In genomic region chr1:202210370-202210769, GRCh38 we compare ENCODE assay signal across 12 cellular contexts. TPM values are rescaled to one million over a fixed set of nuclear protein-coding genes. Genes with fewer than 3 reads are reported as not detected.
DNase-seq lines count a peak whose midpoint lies in the region; FAIRE-seq and TF ChIP-seq lines count a peak whose summit lies in the region.
"Had no signal": no experiment of that assay in that cellular context is flagged by ENCODE, and none has a peak within 500 bp of the region (broad histone marks: within the 10 kb centered on the region; RNA-seq: fewer than 3 reads in every experiment).

No MANE protein-coding gene starts in this region.

- H2AK5ac ChIP-seq in H1 (ENCODE audit: low read depth, low read length): no peak overlapping the region

- no peaks in the 10 kb centered on the region for H3K36me3 ChIP-seq in H7 (replicated peaks; ENCODE audit: control insufficient read depth, insufficient read depth, low read length)
- no peaks in the 10 kb centered on the region for H3K36me3 ChIP-seq in H1 (ENCODE audit: control insufficient read depth in 2 of 4, insufficient read depth in 4 of 4, low read length in 3 of 4)
- H3K36me3 ChIP-seq: esophagus squamous epithelium had no signal

- no peaks in the 10 kb centered on the region; the same call in 1 of the 2 replicates for H3K79me1 ChIP-seq in H1 (ENCODE audit: low read depth, low read length)

- POLR2A ChIA-PET in H1 (lab: Charles Lee; ENCODE audit: partially characterized antibody): interaction anchor here (1.5 kb wide), 1 partner anchor 21 kb away, joined by 3 read pairs; no protein-coding TSS in a partner anchor

- H3K14ac ChIP-seq in H1 (ENCODE audit: insufficient read length): no peak overlapping the region

- H3K18ac ChIP-seq in H1 (ENCODE audit: extremely low read depth, low read length): no peak overlapping the region

- no peaks in the 10 kb centered on the region for H3K9me3 ChIP-seq in H1 (ENCODE audit: insufficient read depth in 2 of 2, low read depth in 1 of 2, low read length in 1 of 2)
- H3K9me3 ChIP-seq: esophagus squamous epithelium had no signal

- H2BK12ac ChIP-seq in H1 (ENCODE audit: low read depth, low read length): no peak overlapping the region

- peaks cover 0 to 3% (median under 1%) of the 10 kb centered on the region in 4 experiments; a peak in 3 of 7 replicates for H3K4me1 ChIP-seq in H1 (replicated peaks in 1 of 4; ENCODE audit: control insufficient read depth in 3 of 4, insufficient read depth in 4 of 4, low read length in 3 of 4)

- no peak overlapping the region for H3K4ac ChIP-seq in H1 (replicated peaks; ENCODE audit: insufficient read length, low read depth, low read length)

- TF ChIP-seq CTCF in 22Rv1 (IDR thresholded peaks at IDR 0.05) (peak; percentile 33; the same call in 1 of the 2 replicates), H1 (IDR thresholded peaks at IDR 0.05; ENCODE audit: control extremely low read depth in 1 of 3, insufficient read depth in 1 of 3, low read depth in 1 of 3, low read length in 3 of 3) (peak in 2 of 3 experiments; percentile 5 to 42; a peak in 3 of 4 replicates)

- H3K4me2 ChIP-seq in H1 (ENCODE audit: insufficient read depth in 1 of 2, low read depth in 2 of 2, low read length in 2 of 2): no peak overlapping the region

- H3K56ac ChIP-seq in H1 (replicated peaks; ENCODE audit: insufficient read length, low read depth, low read length): no peak overlapping the region

- H4K8ac ChIP-seq in H1 (ENCODE audit: extremely low read depth, insufficient read depth, low read length): no peak overlapping the region

- CTCF ChIA-PET in H1 (lab: Charles Lee; ENCODE audit: partially characterized antibody): interaction anchor here (0.6 to 14.5 kb wide), 14 partner anchors 9 to 1057 kb away, joined by 3 to 249 read pairs (median 5); no protein-coding TSS in a partner anchor

- TF ChIP-seq RAD21 in H1 (IDR thresholded peaks at IDR 0.05 in 1 of 2, conservative IDR thresholded peaks at IDR 0.05 in 1 of 2; ENCODE audit: low read depth in 2 of 2, low read length in 2 of 2): peak; percentile 32 to 48; a peak in 2 of 4 replicates

- no peak overlapping the region for H2AFZ ChIP-seq in H1 (ENCODE audit: low read length)

- DNase-seq in H7: peak; percentile 73
- DNase-seq in NCI-H524 (lab: John Stamatoyannopoulos, UW): peak; percentile 89 to 96
- no peak for DNase-seq in H1 (ENCODE audit: low read depth in 1 of 2, low spot score in 2 of 2)
- DNase-seq in stimulated activated CD4-positive, alpha-beta T cell treated with anti-CD3 and anti-CD28 coated beads, Interleukin-4, amount 100 ng/mL, for 4 hours: no peak
- DNase-seq in SKM-1 treated with dmso at 0.1 percent for 144 hours (lab: John Stamatoyannopoulos, UW; ENCODE audit: unreplicated experiment): no peak
- DNase-seq in nucleus accumbens (lab: John Stamatoyannopoulos, UW): no peak
- DNase-seq in globus pallidus (ENCODE audit: low spot score): no peak
- DNase-seq: activated T-cell treated with anti-CD3 and anti-CD28 coated beads, Interleukin-2, amount 50 U/mL, for 48 hours; CD4-positive, CD25-positive, alpha-beta regulatory T cell; esophagus squamous epithelium; SHP77 had no signal

- H2BK20ac ChIP-seq in H1 (ENCODE audit: low read length): no peak overlapping the region

- H4K91ac ChIP-seq in H1 (replicated peaks; ENCODE audit: insufficient read length, low read length): no peak overlapping the region

- FAIRE-seq in H1 (lab: Jason Lieb, UNC): no peak

- peaks cover 12% of the 10 kb centered on the region; the same call in 1 of the 2 replicates for H3K23me2 ChIP-seq in H1 (ENCODE audit: low read depth, low read length)

- H3K9ac ChIP-seq in H1 (replicated peaks in 1 of 4; ENCODE audit: extremely low read depth in 1 of 4, low read depth in 3 of 4, low read length in 3 of 4): no peak overlapping the region

- H2BK5ac ChIP-seq in H1 (ENCODE audit: low read depth, low read length): no peak overlapping the region

- WGBS in H1 (ENCODE audit: extremely low coverage in 1 of 2, insufficient coverage in 1 of 2, insufficient read length in 1 of 2, insufficient replicate concordance in 2 of 2, low coverage in 1 of 2, low lambda C conversion rate in 2 of 2, missing lambda C conversion rate in 1 of 2), 2 experiments: 55% methylated on average over 5 of the region's 5 CpGs; no CpG with 5 or more reads in 1 of the 2 experiments

- H4K20me1 ChIP-seq in H1 (replicated peaks in 1 of 2; ENCODE audit: control insufficient read depth in 1 of 2, insufficient read depth in 2 of 2, low read length in 2 of 2): peaks cover 0 to 2% of the 10 kb centered on the region in 2 experiments

- H4K5ac ChIP-seq in H1 (ENCODE audit: insufficient read length, low read depth, low read length): no peak overlapping the region

- TF ChIP-seq EP300 in H1 (IDR thresholded peaks at IDR 0.05; ENCODE audit: borderline replicate concordance in 1 of 2, low read depth in 2 of 2, low read length in 2 of 2): no peak

- no peak overlapping the region for H3K23ac ChIP-seq in H1 (ENCODE audit: insufficient read length)

- TF ChIP-seq POLR2A in H1 (IDR thresholded peaks at IDR 0.05; ENCODE audit: control extremely low read depth in 1 of 2, low read depth in 2 of 2, low read length in 2 of 2): no peak

- H3K4me3 ChIP-seq in H7 (ENCODE audit: insufficient read depth, low read depth, low read length) (no peak overlapping the region), H1 (ENCODE audit: extremely low read depth in 1 of 4, insufficient read depth in 2 of 4, low read depth in 3 of 4, low read length in 4 of 4) (no peak overlapping the region)
- H3K4me3 ChIP-seq: esophagus squamous epithelium had no signal

- no peaks in the 10 kb centered on the region for H3K79me2 ChIP-seq in H1 (ENCODE audit: control insufficient read depth in 1 of 2, insufficient read depth in 2 of 2, low read length in 2 of 2)

- H2BK15ac ChIP-seq in H1 (ENCODE audit: low read length): no peak overlapping the region

- no peak overlapping the region for H3K27ac ChIP-seq in 22Rv1
- H3K27ac ChIP-seq in H1 (ENCODE audit: low read depth, low read length): no peak overlapping the region
- H3K27ac ChIP-seq: esophagus squamous epithelium had no signal

- no peak overlapping the region for H2BK120ac ChIP-seq in H1 (replicated peaks; ENCODE audit: low read depth, low read length)

- H3K27me3 ChIP-seq in H7 (ENCODE audit: control insufficient read depth, insufficient read depth, low read length): peaks cover 7% of the 10 kb centered on the region; the same call in 1 of the 2 replicates
- H3K27me3 ChIP-seq in H1 (replicated peaks in 1 of 4; ENCODE audit: control insufficient read depth in 3 of 4, extremely low read depth in 1 of 4, insufficient read depth in 3 of 4, low read length in 3 of 4): peaks cover 0 to 8% (median 5%) of the 10 kb centered on the region in 4 experiments; a peak in 5 of 7 replicates

TF ChIP-seq in H1, 55 proteins besides CTCF, POLR2A, EP300 and RAD21:
- TF ChIP-seq KDM1A (IDR thresholded peaks at IDR 0.05; ENCODE audit: borderline replicate concordance, low read length) (no peak), POU5F1 (IDR thresholded peaks at IDR 0.05; ENCODE audit: low read depth, low read length) (no peak), CBX5 (IDR thresholded peaks at IDR 0.05; ENCODE audit: low read depth, low read length) (no peak), CEBPB (IDR thresholded peaks at IDR 0.05; ENCODE audit: low read depth, low read length) (no peak), ASH2L (IDR thresholded peaks at IDR 0.05; ENCODE audit: low read length) (no peak), SIN3A (conservative IDR thresholded peaks at IDR 0.05 in 1 of 2, IDR thresholded peaks at IDR 0.05 in 1 of 2; ENCODE audit: low read depth in 1 of 2, low read length in 2 of 2) (no peak), YY1 (IDR thresholded peaks at IDR 0.05; ENCODE audit: low read depth, low read length) (no peak), HDAC6 (IDR thresholded peaks at IDR 0.05; ENCODE audit: low read depth, low read length) (no peak), CTBP2 (IDR thresholded peaks at IDR 0.05; ENCODE audit: borderline replicate concordance, insufficient read depth, insufficient read length, low read length) (no peak), RFX5 (IDR thresholded peaks at IDR 0.05; ENCODE audit: borderline replicate concordance, low read depth, low read length) (no peak), PHF8 (conservative IDR thresholded peaks at IDR 0.05; ENCODE audit: low read depth, low read length) (no peak), RBBP5 (IDR thresholded peaks at IDR 0.05; ENCODE audit: borderline replicate concordance, low read depth, low read length) (no peak), GTF2F1 (IDR thresholded peaks at IDR 0.05; ENCODE audit: borderline replicate concordance, low read depth, low read length) (no peak), SAP30 (IDR thresholded peaks at IDR 0.05; ENCODE audit: insufficient read depth, insufficient replicate concordance, low read length) (no peak)
TF ChIP-seq in H1: peak in this region for 0.

RNA-seq across cellular contexts. Expression of gene LGR6, which starts 16.8 kb away (rescaled TPM):
- 0.24 and 0.41 TPM in 2 replicates for total RNA-seq in H7 (2014; rRNA removed; shearing (Covaris generic))
- 0.50 and 1.1 TPM in 2 replicates for total RNA-seq in H1 (2021; fragmentation: NEBNext Ultra II Directional; extraction: Animal tissue kit (Norgen Biotek cat#: 25700))
- polyA plus RNA-seq in H1 (2011; rRNA removed): 1.0 and 1.3 TPM in 2 replicates
- polyA plus RNA-seq in H1 (2011; cell fraction: cytosol; rRNA removed): 0.56 TPM
- polyA plus RNA-seq in H1 (2011; cell fraction: nucleus; rRNA removed): 1.6 TPM
- 0.36 to 1.2 TPM (median 0.82 TPM) in 4 replicates for polyA plus RNA-seq in H1 (2012, experiment 1 of 2)
- polyA plus RNA-seq in H1 (2012, experiment 2 of 2): 0.59 TPM
- polyA plus RNA-seq in H1 (2013, experiment 1 of 2): 1.0 TPM
- 1.0 TPM for polyA plus RNA-seq in H1 (2013, experiment 2 of 2)
- polyA minus RNA-seq in H1 (2011; rRNA and poly(A)+ RNA removed): 0.66 and 0.91 TPM in 2 replicates
- polyA minus RNA-seq in H1 (2011; cell fraction: cytosol; rRNA and poly(A)+ RNA removed): 2.3 TPM
- polyA minus RNA-seq in H1 (2011; cell fraction: nucleus; rRNA and poly(A)+ RNA removed): 1.7 TPM

RNA-seq across cellular contexts. Expression of gene PTPN7, which starts 50.0 kb away (rescaled TPM):
- 0.24 and 0.55 TPM in 2 replicates for total RNA-seq in H7 (2014; rRNA removed; shearing (Covaris generic))
- not detected in 2 replicates for total RNA-seq in H1 (2021; fragmentation: NEBNext Ultra II Directional; extraction: Animal tissue kit (Norgen Biotek cat#: 25700))
- polyA plus RNA-seq in H1 (2011; rRNA removed): 0.20 TPM in 2 replicates
- polyA plus RNA-seq in H1 (2011; cell fraction: cytosol; rRNA removed): 0.31 TPM
- 0.46 TPM for polyA plus RNA-seq in H1 (2011; cell fraction: nucleus; rRNA removed)
- 0.11 to 0.37 TPM (median 0.14 TPM) in 3 of 4 replicates, not detected in the other for polyA plus RNA-seq in H1 (2012, experiment 1 of 2)
- polyA plus RNA-seq in H1 (2012, experiment 2 of 2): 0.13 TPM
- 0.12 TPM for polyA plus RNA-seq in H1 (2013, experiment 1 of 2)
- 0.11 TPM for polyA plus RNA-seq in H1 (2013, experiment 2 of 2)
- 0.10 TPM in 1 of 2 replicates, not detected in the other for polyA minus RNA-seq in H1 (2011; rRNA and poly(A)+ RNA removed)
- not detected for polyA minus RNA-seq in H1 (2011; cell fraction: cytosol; rRNA and poly(A)+ RNA removed)
- not detected for polyA minus RNA-seq in H1 (2011; cell fraction: nucleus; rRNA and poly(A)+ RNA removed)

Comparison
In these comparisons a context has a peak if more than half of its experiments do, and no peak if none do; other contexts are left out.
1. DNase-seq: peak in H7 (single experiment) and NCI-H524 (2 of 2); none in H1 (0 of 2), stimulated activated CD4-positive, alpha-beta T cell treated with anti-CD3 and anti-CD28 coated beads, Interleukin-4, amount 100 ng/mL, for 4 hours (0 of 2), SKM-1 treated with dmso at 0.1 percent for 144 hours (single experiment), nucleus accumbens (0 of 56) and globus pallidus (single experiment).